ENCODE assay signal across 1 cellular context in genomic region chr9:131271016-131271273, GRCh38.
A peak's percentile ranks its signal among the peaks of the same experiment; 100 is the strongest.
TF ChIP-seq lines count a peak whose summit lies in the region.

No MANE protein-coding gene starts in this region.

TF ChIP-seq in HepG2, 621 proteins besides CTCF, POLR2A, EP300 and RAD21:
- TF ChIP-seq ZNF770 (CRISPR knock-in tag; IDR thresholded peaks at IDR 0.05), result peak; percentile 62; the same call in 1 of the 2 replicates
